Comparison of ENCODE assay signal across 1 cellular context in the genomic region with DNA sequence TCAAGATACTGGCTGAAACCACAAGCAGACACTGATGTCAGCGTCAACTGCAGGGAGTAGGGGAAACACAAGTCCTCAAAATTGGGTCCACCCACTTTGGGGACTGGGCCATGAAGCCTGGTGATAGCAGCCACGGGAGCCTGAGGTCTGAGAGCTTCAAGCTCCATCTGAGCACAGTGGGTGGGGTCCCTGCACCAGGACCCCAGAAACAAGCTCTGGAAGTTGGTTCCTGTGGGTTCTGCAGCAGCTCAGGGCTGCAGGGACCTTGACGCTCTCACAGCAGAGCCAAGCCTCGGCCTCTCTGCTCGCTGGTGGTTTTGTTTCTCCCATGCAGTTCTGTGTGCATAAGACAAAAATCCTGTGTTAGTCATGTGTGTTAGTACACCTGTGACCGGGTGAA.
TF ChIP-seq lines count a peak whose summit lies in the region.

No MANE protein-coding gene starts in this region.

TF ChIP-seq in HepG2, 621 proteins besides CTCF, POLR2A, EP300 and RAD21:
- TF ChIP-seq HNRNPH1 (optimal IDR thresholded peaks at IDR 0.05; ENCODE audit: low read depth, low read length): no peak
- no peak for TF ChIP-seq MAZ (IDR thresholded peaks at IDR 0.05; ENCODE audit: borderline replicate concordance, low read depth, low read length)
- no peak for TF ChIP-seq MAZ (CRISPR knock-in tag; IDR thresholded peaks at IDR 0.05; ENCODE audit: low read depth)
- no peak for TF ChIP-seq ZBTB25 (CRISPR knock-in tag; IDR thresholded peaks at IDR 0.05)
- no peak for TF ChIP-seq ZNF530 (CRISPR knock-in tag; IDR thresholded peaks at IDR 0.05; ENCODE audit: low read depth)
- no peak for TF ChIP-seq ZNF263 (CRISPR knock-in tag; IDR thresholded peaks at IDR 0.05)
- TF ChIP-seq, protein P1, sequence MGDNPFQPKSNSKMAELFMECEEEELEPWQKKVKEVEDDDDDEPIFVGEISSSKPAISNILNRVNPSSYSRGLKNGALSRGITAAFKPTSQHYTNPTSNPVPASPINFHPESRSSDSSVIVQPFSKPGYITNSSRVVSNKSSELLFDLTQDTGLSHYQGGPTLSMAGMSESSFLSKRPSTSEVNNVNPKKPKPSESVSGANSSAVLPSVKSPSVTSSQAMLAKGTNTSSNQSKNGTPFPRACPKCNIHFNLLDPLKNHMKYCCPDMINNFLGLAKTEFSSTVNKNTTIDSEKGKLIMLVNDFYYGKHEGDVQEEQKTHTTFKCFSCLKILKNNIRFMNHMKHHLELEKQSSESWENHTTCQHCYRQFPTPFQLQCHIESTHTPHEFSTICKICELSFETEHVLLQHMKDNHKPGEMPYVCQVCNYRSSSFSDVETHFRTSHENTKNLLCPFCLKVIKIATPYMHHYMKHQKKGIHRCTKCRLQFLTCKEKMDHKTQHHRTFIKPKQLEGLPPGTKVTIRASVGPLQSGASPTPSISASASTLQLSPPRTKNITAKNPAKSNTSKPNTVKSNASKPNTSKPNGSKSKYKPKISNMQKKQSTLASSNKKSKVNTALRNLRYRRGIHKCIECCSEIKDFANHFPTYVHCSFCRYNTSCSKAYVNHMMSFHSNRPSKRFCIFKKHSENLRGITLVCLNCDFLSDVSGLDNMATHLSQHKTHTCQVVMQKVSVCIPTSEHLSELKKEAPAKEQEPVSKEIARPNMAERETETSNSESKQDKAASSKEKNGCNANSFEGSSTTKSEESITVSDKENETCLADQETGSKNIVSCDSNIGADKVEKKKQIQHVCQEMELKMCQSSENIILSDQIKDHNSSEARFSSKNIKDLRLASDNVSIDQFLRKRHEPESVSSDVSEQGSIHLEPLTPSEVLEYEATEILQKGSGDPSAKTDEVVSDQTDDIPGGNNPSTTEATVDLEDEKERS (CRISPR knock-in tag; IDR thresholded peaks at IDR 0.05): no peak
- TF ChIP-seq POGZ (CRISPR knock-in tag; IDR thresholded peaks at IDR 0.05): no peak
- no peak for TF ChIP-seq SP5 (CRISPR knock-in tag; IDR thresholded peaks at IDR 0.05; ENCODE audit: borderline replicate concordance, low read depth)
- TF ChIP-seq, protein P2, sequence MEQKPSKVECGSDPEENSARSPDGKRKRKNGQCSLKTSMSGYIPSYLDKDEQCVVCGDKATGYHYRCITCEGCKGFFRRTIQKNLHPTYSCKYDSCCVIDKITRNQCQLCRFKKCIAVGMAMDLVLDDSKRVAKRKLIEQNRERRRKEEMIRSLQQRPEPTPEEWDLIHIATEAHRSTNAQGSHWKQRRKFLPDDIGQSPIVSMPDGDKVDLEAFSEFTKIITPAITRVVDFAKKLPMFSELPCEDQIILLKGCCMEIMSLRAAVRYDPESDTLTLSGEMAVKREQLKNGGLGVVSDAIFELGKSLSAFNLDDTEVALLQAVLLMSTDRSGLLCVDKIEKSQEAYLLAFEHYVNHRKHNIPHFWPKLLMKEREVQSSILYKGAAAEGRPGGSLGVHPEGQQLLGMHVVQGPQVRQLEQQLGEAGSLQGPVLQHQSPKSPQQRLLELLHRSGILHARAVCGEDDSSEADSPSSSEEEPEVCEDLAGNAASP (CRISPR knock-in tag; IDR thresholded peaks at IDR 0.05; ENCODE audit: borderline replicate concordance): no peak
- no peak for TF ChIP-seq MXI1 (IDR thresholded peaks at IDR 0.05; ENCODE audit: borderline replicate concordance, low read depth, low read length)
- no peak for TF ChIP-seq ZNF101 (CRISPR knock-in tag; IDR thresholded peaks at IDR 0.05; ENCODE audit: borderline replicate concordance, low read depth)
- TF ChIP-seq, protein P3, sequence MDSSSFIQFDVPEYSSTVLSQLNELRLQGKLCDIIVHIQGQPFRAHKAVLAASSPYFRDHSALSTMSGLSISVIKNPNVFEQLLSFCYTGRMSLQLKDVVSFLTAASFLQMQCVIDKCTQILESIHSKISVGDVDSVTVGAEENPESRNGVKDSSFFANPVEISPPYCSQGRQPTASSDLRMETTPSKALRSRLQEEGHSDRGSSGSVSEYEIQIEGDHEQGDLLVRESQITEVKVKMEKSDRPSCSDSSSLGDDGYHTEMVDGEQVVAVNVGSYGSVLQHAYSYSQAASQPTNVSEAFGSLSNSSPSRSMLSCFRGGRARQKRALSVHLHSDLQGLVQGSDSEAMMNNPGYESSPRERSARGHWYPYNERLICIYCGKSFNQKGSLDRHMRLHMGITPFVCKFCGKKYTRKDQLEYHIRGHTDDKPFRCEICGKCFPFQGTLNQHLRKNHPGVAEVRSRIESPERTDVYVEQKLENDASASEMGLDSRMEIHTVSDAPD (CRISPR knock-in tag; IDR thresholded peaks at IDR 0.05): no peak
